In genomic region chr13:52652170-52652979, GRCh38 we compare ENCODE assay signal across 1 cellular context.
TF ChIP-seq lines count a peak whose summit lies in the region.

Gene SUGT1, plus strand, starts transcription at chr13:52652836. Its CDS starts 85 bp downstream, at chr13:52652921.

TF ChIP-seq in HepG2, 621 proteins besides CTCF, POLR2A, EP300 and RAD21 (continued from another document and continues in another):
- TF ChIP-seq ZNF407 (CRISPR knock-in tag; IDR thresholded peaks at IDR 0.05; ENCODE audit: not compliant biosample characterization) (peak; percentile 76), BHLHE40 (IDR thresholded peaks at IDR 0.05; ENCODE audit: low read length) (no peak; the same call in 1 of the 2 replicates), PHF20 (CRISPR knock-in tag; IDR thresholded peaks at IDR 0.05) (peak; percentile 86), ZNF775 (CRISPR knock-in tag; IDR thresholded peaks at IDR 0.05; ENCODE audit: borderline replicate concordance) (no peak), HDAC2 (CRISPR knock-in tag; IDR thresholded peaks at IDR 0.05) (peak; percentile 67; the same call in 1 of the 2 replicates), CHD2 (IDR thresholded peaks at IDR 0.05; ENCODE audit: low read depth, low read length) (peak; percentile 91), POGZ (CRISPR knock-in tag; IDR thresholded peaks at IDR 0.05) (peak; percentile 83), SP140L (CRISPR knock-in tag; IDR thresholded peaks at IDR 0.05; ENCODE audit: borderline replicate concordance) (0 out of 2 replicates have a peak, but pooled peaks have one; percentile 47), ZNF891 (CRISPR knock-in tag; IDR thresholded peaks at IDR 0.05) (0 out of 2 replicates have a peak, but pooled peaks have one; percentile 17), ZFP41 (CRISPR knock-in tag; IDR thresholded peaks at IDR 0.05; ENCODE audit: borderline replicate concordance) (no peak), ZNF329 (CRISPR knock-in tag; IDR thresholded peaks at IDR 0.05; ENCODE audit: low read depth) (no peak), MEIS2 (CRISPR knock-in tag; IDR thresholded peaks at IDR 0.05) (0 out of 2 replicates have a peak, but pooled peaks have one; percentile 17), TBX3 (IDR thresholded peaks at IDR 0.05; ENCODE audit: borderline replicate concordance) (peak; percentile 60; the same call in 1 of the 2 replicates), ZNF317 (CRISPR knock-in tag; IDR thresholded peaks at IDR 0.05) (0 out of 2 replicates have a peak, but pooled peaks have one; percentile 37), TARDBP (CRISPR knock-in tag; IDR thresholded peaks at IDR 0.05) (peak; percentile 87; the same call in 1 of the 2 replicates), ZHX1 (CRISPR knock-in tag; IDR thresholded peaks at IDR 0.05; ENCODE audit: low read depth) (peak; percentile 72), MTERF4 (CRISPR knock-in tag; IDR thresholded peaks at IDR 0.05) (peak; percentile 84), PBX2 (CRISPR knock-in tag; IDR thresholded peaks at IDR 0.05) (no peak), ZFP1 (CRISPR knock-in tag; IDR thresholded peaks at IDR 0.05) (no peak; the same call in 1 of the 2 replicates), ZNF124 (CRISPR knock-in tag; IDR thresholded peaks at IDR 0.05) (no peak; the same call in 1 of the 2 replicates), FOXA3 (CRISPR knock-in tag; IDR thresholded peaks at IDR 0.05) (peak; percentile 49; the same call in 1 of the 2 replicates), ZBTB21 (CRISPR knock-in tag; IDR thresholded peaks at IDR 0.05) (peak; percentile 11; the same call in 1 of the 2 replicates), ZNF619 (CRISPR knock-in tag; IDR thresholded peaks at IDR 0.05) (peak; percentile 54; the same call in 1 of the 2 replicates), BCL6 (CRISPR knock-in tag; IDR thresholded peaks at IDR 0.05) (0 out of 2 replicates have a peak, but pooled peaks have one; percentile 16), SNAI1 (CRISPR knock-in tag; IDR thresholded peaks at IDR 0.05; ENCODE audit: borderline replicate concordance) (0 out of 2 replicates have a peak, but pooled peaks have one; percentile 66), ZNF768 (CRISPR knock-in tag; IDR thresholded peaks at IDR 0.05) (peak; percentile 52; the same call in 1 of the 2 replicates), KLF9 (CRISPR knock-in tag; IDR thresholded peaks at IDR 0.05; ENCODE audit: low read depth) (no peak), MXD1 (CRISPR knock-in tag; IDR thresholded peaks at IDR 0.05) (peak; percentile 26; the same call in 1 of the 2 replicates), CEBPB (IDR thresholded peaks at IDR 0.05; ENCODE audit: borderline replicate concordance, low read depth, low read length) (no peak), TRIM24 (CRISPR knock-in tag; IDR thresholded peaks at IDR 0.05) (no peak), ZNF615 (CRISPR knock-in tag; IDR thresholded peaks at IDR 0.05; ENCODE audit: borderline replicate concordance) (0 out of 2 replicates have a peak, but pooled peaks have one; percentile 36), IKZF1 (IDR thresholded peaks at IDR 0.05) (no peak), REST (IDR thresholded peaks at IDR 0.05; ENCODE audit: borderline replicate concordance in 1 of 2, low read depth in 1 of 2, low read length in 2 of 2) (no peak; a peak in 1 of 4 replicates), ARID4A (CRISPR knock-in tag; IDR thresholded peaks at IDR 0.05; ENCODE audit: borderline replicate concordance) (peak; percentile 85), NFE2L1 (CRISPR knock-in tag; IDR thresholded peaks at IDR 0.05; ENCODE audit: borderline replicate concordance) (no peak), PHF21A (CRISPR knock-in tag; IDR thresholded peaks at IDR 0.05) (peak; percentile 64), MIER2 (CRISPR knock-in tag; IDR thresholded peaks at IDR 0.05) (no peak; the same call in 1 of the 2 replicates), ZSCAN12 (CRISPR knock-in tag; IDR thresholded peaks at IDR 0.05) (no peak), SP4 (CRISPR knock-in tag; IDR thresholded peaks at IDR 0.05) (peak; percentile 41; the same call in 1 of the 2 replicates)
